20 cellular contexts compared by ENCODE assay signal in the genomic region with DNA sequence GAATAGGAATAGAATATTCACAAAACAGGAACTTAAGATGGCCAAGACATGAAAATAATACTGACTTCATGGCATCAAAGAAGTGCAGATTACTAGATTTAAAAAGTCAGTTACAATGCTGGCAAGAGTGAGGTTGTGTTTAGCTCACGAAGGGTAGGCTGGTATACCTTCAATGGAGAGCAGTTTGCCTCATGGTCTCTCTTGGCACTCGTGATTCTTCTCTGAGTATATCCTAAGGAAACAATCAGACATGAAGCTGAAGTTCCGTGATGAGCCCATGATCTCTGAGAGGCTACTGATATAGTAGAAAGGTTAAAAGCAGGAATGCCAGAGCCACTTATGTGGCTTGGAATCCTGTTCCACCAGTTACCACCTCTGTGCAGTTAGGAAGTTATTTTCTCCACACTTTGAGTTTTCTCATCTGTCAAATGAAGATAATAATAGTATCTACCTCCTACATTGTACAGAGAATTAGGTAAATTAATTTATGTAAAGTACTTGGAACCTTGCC. TPM values are rescaled to one million over a fixed set of nuclear protein-coding genes. Genes with fewer than 3 reads are reported as not detected.
DNase-seq lines count a peak whose midpoint lies in the region; ATAC-seq, FAIRE-seq and TF ChIP-seq lines count a peak whose summit lies in the region.
"Had no signal": no experiment of that assay in that cellular context is flagged by ENCODE, and none has a peak within 500 bp of the region (broad histone marks: within the 10 kb centered on the region; RNA-seq: fewer than 3 reads in every experiment).

No MANE protein-coding gene starts in this region.

- no peak overlapping the region for H3K4me3 Mint-ChIP-seq in dendritic cell treated with granulocyte-macrophage colony-stimulating factor and Interleukin-4, amounts not matched to agents 40 ng/mL and 50 ng/mL, for 4 days
- H3K4me3 Mint-ChIP-seq: activated T-helper 17 cell treated with anti-CD3 and anti-CD28 coated beads, Interleukin-2, amount 50 U/mL, for 72 hours had no signal

- no peak overlapping the region for H3K4me3 ChIP-seq in trophoblast cell (ENCODE audit: low read depth, low read length)
- no peak overlapping the region for H3K4me3 ChIP-seq in kidney (ENCODE audit: low read length in 2 of 2)
- H3K4me3 ChIP-seq: cardiac muscle cell, gastroesophageal sphincter, mucosa of descending colon, SK-N-MC had no signal

- H2AK5ac ChIP-seq in trophoblast cell (ENCODE audit: low read length) = no peak overlapping the region

- no peaks in the 10 kb centered on the region for H3K27me3 Mint-ChIP-seq in dendritic cell treated with granulocyte-macrophage colony-stimulating factor and Interleukin-4, amounts not matched to agents 40 ng/mL and 50 ng/mL, for 4 days
- H3K27me3 Mint-ChIP-seq: activated T-helper 17 cell treated with anti-CD3 and anti-CD28 coated beads, Interleukin-2, amount 50 U/mL, for 72 hours had no signal

- intact Hi-C loops in dendritic cell treated with granulocyte-macrophage colony-stimulating factor and Interleukin-4, amounts not matched to agents 40 ng/mL and 50 ng/mL, for 4 days (cut with micrococcal nuclease) = no loop called here
- intact Hi-C loops in kidney (cut with DNase I) = loop anchor here (10.0 kb wide), 1 partner anchor 57 kb away; no protein-coding TSS in a partner anchor

- no peak for TF ChIP-seq RAD21 in Ishikawa (IDR thresholded peaks at IDR 0.05; ENCODE audit: low read depth)

- no peaks in the 10 kb centered on the region for H3K9me3 Mint-ChIP-seq in dendritic cell treated with granulocyte-macrophage colony-stimulating factor and Interleukin-4, amounts not matched to agents 40 ng/mL and 50 ng/mL, for 4 days
- H3K9me3 Mint-ChIP-seq: activated T-helper 17 cell treated with anti-CD3 and anti-CD28 coated beads, Interleukin-2, amount 50 U/mL, for 72 hours had no signal

- no CpG with 5 or more reads among the region's 3 CpGs for WGBS in trophoblast cell (ENCODE audit: extremely low coverage, insufficient coverage, insufficient read length)

- no peak overlapping the region for H3K4ac ChIP-seq in trophoblast cell (ENCODE audit: low read depth, low read length)

- no peak overlapping the region for H2BK5ac ChIP-seq in trophoblast cell (ENCODE audit: low read depth, low read length, poor library complexity)

- no peak overlapping the region for H3K23ac ChIP-seq in trophoblast cell (ENCODE audit: low read length)

- peaks cover 61% of the 10 kb centered on the region for H3K4me1 Mint-ChIP-seq in dendritic cell treated with granulocyte-macrophage colony-stimulating factor and Interleukin-4, amounts not matched to agents 40 ng/mL and 50 ng/mL, for 4 days (ENCODE audit: low read depth)

- peaks cover 3% of the 10 kb centered on the region for H3K79me1 ChIP-seq in trophoblast cell (ENCODE audit: low read length)

- no peak for TF ChIP-seq CTCF in kidney (IDR thresholded peaks at IDR 0.05; ENCODE audit: borderline replicate concordance, extremely low read depth, insufficient read depth)

- peaks cover 2% of the 10 kb centered on the region for H3K79me2 ChIP-seq in trophoblast cell (ENCODE audit: control insufficient read depth, insufficient read depth, low read length, poor library complexity)

- no peak overlapping the region for H2BK12ac ChIP-seq in trophoblast cell (ENCODE audit: low read length)

- H3K27me3 ChIP-seq in trophoblast cell (ENCODE audit: insufficient read depth, low read length) = no peaks in the 10 kb centered on the region
- H3K27me3 ChIP-seq: cardiac muscle cell, gastroesophageal sphincter had no signal

- H3K9me3 ChIP-seq in trophoblast cell (ENCODE audit: insufficient read depth, low read depth, low read length) (no peaks in the 10 kb centered on the region), kidney (ENCODE audit: control insufficient read depth in 1 of 2, low read length in 2 of 2) (no peaks in the 10 kb centered on the region)
- H3K9me3 ChIP-seq: gastroesophageal sphincter, mucosa of descending colon had no signal

- H4K12ac ChIP-seq in trophoblast cell (ENCODE audit: low read depth, low read length) = no peak overlapping the region

- no peak overlapping the region for H4K91ac ChIP-seq in trophoblast cell (ENCODE audit: low read depth, low read length)

- H3K4me1 ChIP-seq in trophoblast cell (ENCODE audit: control insufficient read depth in 1 of 2, insufficient read depth in 2 of 2, low read length in 2 of 2) = peaks cover 5 to 9% of the 10 kb centered on the region in 2 experiments
- H3K4me1 ChIP-seq in kidney (ENCODE audit: control insufficient read depth in 1 of 2, insufficient read depth in 1 of 2, low read depth in 1 of 2, low read length in 2 of 2) = peaks cover 0 to 10% of the 10 kb centered on the region in 2 donors

- peak; percentile 2 for DNase-seq in NCI-H510A treated with DMSO at 0.1 percent for 48 hours (lab: John Stamatoyannopoulos, UW)
- DNase-seq in NCI-H510A (lab: John Stamatoyannopoulos, UW) = no peak
- peak; percentile 76 to 85 for DNase-seq in trophoblast cell
- no peak for DNase-seq in NCI-H82 treated with DMSO at 0.1 percent for 48 hours (lab: John Stamatoyannopoulos, UW; ENCODE audit: unreplicated experiment)
- DNase-seq in kidney = no peak
- DNase-seq: left colon; mucosa of descending colon; NCI-H1436; NCI-H526; stimulated activated CD4-positive, alpha-beta T cell treated with anti-CD3 and anti-CD28 coated beads, Interleukin-4, amount 100 ng/mL, for 24 hours had no signal

- FAIRE-seq in kidney (lab: Jason Lieb, UNC) = no peak
- FAIRE-seq: HTR-8/SVneo had no signal

- H3K4me2 ChIP-seq in trophoblast cell (ENCODE audit: low read length) = peak overlapping the region; percentile 56

- H3K36me3 ChIP-seq in trophoblast cell (ENCODE audit: control insufficient read depth in 1 of 2, insufficient read depth in 2 of 2, low read length in 2 of 2) = peaks cover 0 to 3% of the 10 kb centered on the region in 2 experiments
- H3K36me3 ChIP-seq in kidney (ENCODE audit: control insufficient read depth in 1 of 2, insufficient read depth in 2 of 2, low read length in 2 of 2) = no peaks in the 10 kb centered on the region
- H3K36me3 ChIP-seq: cardiac muscle cell had no signal

- no peak overlapping the region for H3K14ac ChIP-seq in trophoblast cell (ENCODE audit: low read length)

- H3K27ac ChIP-seq in trophoblast cell (ENCODE audit: low read depth, low read length) = peak overlapping the region; percentile 59
- no peak overlapping the region for H3K27ac ChIP-seq in kidney (ENCODE audit: low read depth in 2 of 2, low read length in 2 of 2)
- H3K27ac ChIP-seq: cardiac muscle cell, gastroesophageal sphincter, SK-N-MC had no signal

- ATAC-seq in SK-N-SH treated with all-trans-retinoic acid at 6 μM for 48 hours = no peak
- ATAC-seq: activated CD4-positive, CD25-positive, alpha-beta regulatory T cell treated with anti-CD3 and anti-CD28 coated beads, Interleukin-2, amount 50 U/mL, for 24 hours; activated T-helper 17 cell treated with anti-CD3 and anti-CD28 coated beads, Interleukin-2, amount 50 U/mL, for 72 hours; gastroesophageal sphincter; left colon had no signal

- no peaks in the 10 kb centered on the region for H3K36me3 Mint-ChIP-seq in dendritic cell treated with granulocyte-macrophage colony-stimulating factor and Interleukin-4, amounts not matched to agents 40 ng/mL and 50 ng/mL, for 4 days (ENCODE audit: low read depth)

- TF ChIP-seq EP300 in Ishikawa (IDR thresholded peaks at IDR 0.05; ENCODE audit: borderline replicate concordance) = no peak

- no peak overlapping the region for H4K8ac ChIP-seq in trophoblast cell (ENCODE audit: low read depth, low read length)

- H3K27ac Mint-ChIP-seq in dendritic cell treated with granulocyte-macrophage colony-stimulating factor and Interleukin-4, amounts not matched to agents 40 ng/mL and 50 ng/mL, for 4 days = peak overlapping the region; percentile 37
- H3K27ac Mint-ChIP-seq: activated T-helper 17 cell treated with anti-CD3 and anti-CD28 coated beads, Interleukin-2, amount 50 U/mL, for 72 hours had no signal

- no peak overlapping the region for H3K18ac ChIP-seq in trophoblast cell (ENCODE audit: low read length)

- no peak overlapping the region for H2AFZ ChIP-seq in trophoblast cell (ENCODE audit: insufficient read depth, low read length, poor library complexity)

- no peak overlapping the region for H2BK120ac ChIP-seq in trophoblast cell (ENCODE audit: insufficient read depth, low read length, poor library complexity)

- H3K9ac ChIP-seq in trophoblast cell (ENCODE audit: low read length) (no peak overlapping the region), kidney (ENCODE audit: low read length in 2 of 2) (no peak overlapping the region)

TF ChIP-seq in Ishikawa, 13 proteins besides CTCF, POLR2A, EP300 and RAD21:
- TF ChIP-seq TEAD4 (IDR thresholded peaks at IDR 0.05) (peak; percentile 46; the same call in 1 of the 2 replicates), YY1 (IDR thresholded peaks at IDR 0.05; ENCODE audit: low read depth) (no peak)
- TF ChIP-seq, protein P1, sequence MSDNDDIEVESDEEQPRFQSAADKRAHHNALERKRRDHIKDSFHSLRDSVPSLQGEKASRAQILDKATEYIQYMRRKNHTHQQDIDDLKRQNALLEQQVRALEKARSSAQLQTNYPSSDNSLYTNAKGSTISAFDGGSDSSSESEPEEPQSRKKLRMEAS (IDR thresholded peaks at IDR 0.05) = no peak

TF ChIP-seq in SK-N-SH treated with all-trans-retinoic acid at 6 μM for 48 hours, 23 proteins besides CTCF, POLR2A, EP300 and RAD21 (continues in another document):
- TF ChIP-seq RARB (CRISPR knock-in tag; IDR thresholded peaks at IDR 0.05) (no peak), TOX (CRISPR knock-in tag; IDR thresholded peaks at IDR 0.05; ENCODE audit: borderline replicate concordance) (no peak), BACH2 (CRISPR knock-in tag; IDR thresholded peaks at IDR 0.05; ENCODE audit: borderline replicate concordance) (no peak), ISL1 (CRISPR knock-in tag; IDR thresholded peaks at IDR 0.05) (no peak), ZFP30 (CRISPR knock-in tag; IDR thresholded peaks at IDR 0.05) (no peak), CSDC2 (CRISPR knock-in tag; IDR thresholded peaks at IDR 0.05) (no peak), ZFP3 (CRISPR knock-in tag; IDR thresholded peaks at IDR 0.05) (no peak)
- TF ChIP-seq, protein P2, sequence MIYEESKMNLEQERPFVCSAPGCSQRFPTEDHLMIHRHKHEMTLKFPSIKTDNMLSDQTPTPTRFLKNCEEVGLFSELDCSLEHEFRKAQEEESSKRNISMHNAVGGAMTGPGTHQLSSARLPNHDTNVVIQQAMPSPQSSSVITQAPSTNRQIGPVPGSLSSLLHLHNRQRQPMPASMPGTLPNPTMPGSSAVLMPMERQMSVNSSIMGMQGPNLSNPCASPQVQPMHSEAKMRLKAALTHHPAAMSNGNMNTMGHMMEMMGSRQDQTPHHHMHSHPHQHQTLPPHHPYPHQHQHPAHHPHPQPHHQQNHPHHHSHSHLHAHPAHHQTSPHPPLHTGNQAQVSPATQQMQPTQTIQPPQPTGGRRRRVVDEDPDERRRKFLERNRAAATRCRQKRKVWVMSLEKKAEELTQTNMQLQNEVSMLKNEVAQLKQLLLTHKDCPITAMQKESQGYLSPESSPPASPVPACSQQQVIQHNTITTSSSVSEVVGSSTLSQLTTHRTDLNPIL (CRISPR knock-in tag; IDR thresholded peaks at IDR 0.05; ENCODE audit: low read depth) = no peak

RNA-seq across cellular contexts. Expression of a gene that starts 7.2 kb away (rescaled TPM):
- polyA plus RNA-seq in trophoblast cell (2013) = 16.3 and 17.4 TPM in 2 replicates
- total RNA-seq in kidney = 135 TPM
- polyA plus RNA-seq in kidney (ENCODE audit: insufficient read depth, low read depth, low replicate concordance) = 21.0 TPM

RNA-seq across cellular contexts. Expression of a gene that starts 48.6 kb away (rescaled TPM):
- polyA plus RNA-seq in trophoblast cell (2013) = 11.4 and 13.4 TPM in 2 replicates
- total RNA-seq in kidney = 10.7 TPM
- 4.2 TPM for polyA plus RNA-seq in kidney (ENCODE audit: insufficient read depth, low read depth, low replicate concordance)
- polyA plus RNA-seq: BJ had no signal

Comparison
In these comparisons a context has a peak if more than half of its experiments do, and no peak if none do; other contexts are left out.
1. DNase-seq: peak in NCI-H510A treated with DMSO at 0.1 percent for 48 hours (single experiment) and trophoblast cell (2 of 2); none in NCI-H510A (single experiment), NCI-H82 treated with DMSO at 0.1 percent for 48 hours (single experiment) and kidney (single experiment).